Comparison of ENCODE assay signal across 1 cellular context in genomic region chr11:95068549-95068948, GRCh38.
TF ChIP-seq lines count a peak whose summit lies in the region.

No MANE protein-coding gene starts in this region.

TF ChIP-seq in GM12878, 131 proteins besides CTCF, POLR2A, EP300 and RAD21 (continued from another document):
- TF ChIP-seq ZNF592 (IDR thresholded peaks at IDR 0.05) (no peak), MLLT1 (IDR thresholded peaks at IDR 0.05) (peak; percentile 99), ZBTB4 (CRISPR knock-in tag; IDR thresholded peaks at IDR 0.05) (no peak), YY1 (IDR thresholded peaks at IDR 0.05; ENCODE audit: low read depth, low read length) (peak; percentile 78), EED (IDR thresholded peaks at IDR 0.05; ENCODE audit: low read depth) (no peak), KAT2A (conservative IDR thresholded peaks at IDR 0.05; ENCODE audit: control insufficient read depth, low read depth, low read length) (no peak), SUPT20H (IDR thresholded peaks at IDR 0.05; ENCODE audit: borderline replicate concordance, control insufficient read depth, low read depth, low read length) (no peak)
TF ChIP-seq in GM12878: peak in this region for 48.
